1 cellular context compared by ENCODE assay signal in the genomic region with DNA sequence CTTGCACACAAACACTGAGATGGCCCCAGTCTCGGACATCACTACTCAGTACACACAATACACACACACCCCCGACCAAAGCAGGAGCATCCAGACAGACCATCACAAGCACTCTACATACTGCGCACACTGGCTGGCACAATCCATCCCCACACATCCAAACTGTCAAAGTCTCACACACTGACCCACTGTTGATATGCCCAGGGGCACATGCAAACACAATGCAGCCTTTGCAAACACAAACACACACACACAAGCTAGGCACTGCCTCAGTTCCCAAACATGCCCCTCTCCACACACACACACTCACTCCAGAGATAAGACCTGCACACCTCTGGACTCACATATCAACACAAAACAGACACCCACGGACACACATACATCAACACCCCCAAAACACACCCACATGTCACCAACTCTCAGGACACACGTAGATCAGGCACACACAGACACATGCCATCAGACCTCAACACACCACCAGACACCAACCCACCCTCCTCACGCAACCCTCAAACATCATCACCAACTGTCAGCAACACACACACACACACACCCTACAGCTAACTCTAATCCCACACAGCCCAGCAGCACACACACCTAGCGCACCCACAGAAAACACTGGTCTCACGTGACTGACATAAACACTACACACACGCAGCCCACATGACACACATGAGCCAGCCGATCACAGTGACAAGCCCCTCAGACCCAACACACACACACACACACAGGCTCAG.
TF ChIP-seq lines count a peak whose summit lies in the region.

No MANE protein-coding gene starts in this region.

TF ChIP-seq in HepG2, 621 proteins besides CTCF, POLR2A, EP300 and RAD21 (continued from another document and continues in another):
- TF ChIP-seq, protein P1, sequence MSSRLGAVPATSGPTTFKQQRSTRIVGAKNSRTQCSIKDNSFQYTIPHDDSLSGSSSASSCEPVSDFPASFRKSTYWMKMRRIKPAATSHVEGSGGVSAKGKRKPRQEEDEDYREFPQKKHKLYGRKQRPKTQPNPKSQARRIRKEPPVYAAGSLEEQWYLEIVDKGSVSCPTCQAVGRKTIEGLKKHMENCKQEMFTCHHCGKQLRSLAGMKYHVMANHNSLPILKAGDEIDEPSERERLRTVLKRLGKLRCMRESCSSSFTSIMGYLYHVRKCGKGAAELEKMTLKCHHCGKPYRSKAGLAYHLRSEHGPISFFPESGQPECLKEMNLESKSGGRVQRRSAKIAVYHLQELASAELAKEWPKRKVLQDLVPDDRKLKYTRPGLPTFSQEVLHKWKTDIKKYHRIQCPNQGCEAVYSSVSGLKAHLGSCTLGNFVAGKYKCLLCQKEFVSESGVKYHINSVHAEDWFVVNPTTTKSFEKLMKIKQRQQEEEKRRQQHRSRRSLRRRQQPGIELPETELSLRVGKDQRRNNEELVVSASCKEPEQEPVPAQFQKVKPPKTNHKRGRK (CRISPR knock-in tag; IDR thresholded peaks at IDR 0.05), result no peak
- no peak for TF ChIP-seq ZNF24 (IDR thresholded peaks at IDR 0.05)
- no peak for TF ChIP-seq FOXM1 (CRISPR knock-in tag; IDR thresholded peaks at IDR 0.05)
- no peak for TF ChIP-seq KDM3A (CRISPR knock-in tag; IDR thresholded peaks at IDR 0.05; ENCODE audit: low read depth)
- TF ChIP-seq ZNF329 (CRISPR knock-in tag; IDR thresholded peaks at IDR 0.05; ENCODE audit: low read depth), result no peak
- TF ChIP-seq ZMYM4 (CRISPR knock-in tag; IDR thresholded peaks at IDR 0.05), result no peak
- peak; percentile 53; the same call in 1 of the 2 replicates for TF ChIP-seq RAD51 (IDR thresholded peaks at IDR 0.05; ENCODE audit: borderline replicate concordance)
- TF ChIP-seq, protein P2, sequence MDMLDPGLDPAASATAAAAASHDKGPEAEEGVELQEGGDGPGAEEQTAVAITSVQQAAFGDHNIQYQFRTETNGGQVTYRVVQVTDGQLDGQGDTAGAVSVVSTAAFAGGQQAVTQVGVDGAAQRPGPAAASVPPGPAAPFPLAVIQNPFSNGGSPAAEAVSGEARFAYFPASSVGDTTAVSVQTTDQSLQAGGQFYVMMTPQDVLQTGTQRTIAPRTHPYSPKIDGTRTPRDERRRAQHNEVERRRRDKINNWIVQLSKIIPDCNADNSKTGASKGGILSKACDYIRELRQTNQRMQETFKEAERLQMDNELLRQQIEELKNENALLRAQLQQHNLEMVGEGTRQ (IDR thresholded peaks at IDR 0.05; ENCODE audit: low read depth, low read length), result peak; percentile 41
- TF ChIP-seq, protein P2 (CRISPR knock-in tag; IDR thresholded peaks at IDR 0.05; ENCODE audit: borderline replicate concordance), result no peak
- TF ChIP-seq ZFP90 (CRISPR knock-in tag; IDR thresholded peaks at IDR 0.05; ENCODE audit: borderline replicate concordance), result no peak
- TF ChIP-seq, protein P3, sequence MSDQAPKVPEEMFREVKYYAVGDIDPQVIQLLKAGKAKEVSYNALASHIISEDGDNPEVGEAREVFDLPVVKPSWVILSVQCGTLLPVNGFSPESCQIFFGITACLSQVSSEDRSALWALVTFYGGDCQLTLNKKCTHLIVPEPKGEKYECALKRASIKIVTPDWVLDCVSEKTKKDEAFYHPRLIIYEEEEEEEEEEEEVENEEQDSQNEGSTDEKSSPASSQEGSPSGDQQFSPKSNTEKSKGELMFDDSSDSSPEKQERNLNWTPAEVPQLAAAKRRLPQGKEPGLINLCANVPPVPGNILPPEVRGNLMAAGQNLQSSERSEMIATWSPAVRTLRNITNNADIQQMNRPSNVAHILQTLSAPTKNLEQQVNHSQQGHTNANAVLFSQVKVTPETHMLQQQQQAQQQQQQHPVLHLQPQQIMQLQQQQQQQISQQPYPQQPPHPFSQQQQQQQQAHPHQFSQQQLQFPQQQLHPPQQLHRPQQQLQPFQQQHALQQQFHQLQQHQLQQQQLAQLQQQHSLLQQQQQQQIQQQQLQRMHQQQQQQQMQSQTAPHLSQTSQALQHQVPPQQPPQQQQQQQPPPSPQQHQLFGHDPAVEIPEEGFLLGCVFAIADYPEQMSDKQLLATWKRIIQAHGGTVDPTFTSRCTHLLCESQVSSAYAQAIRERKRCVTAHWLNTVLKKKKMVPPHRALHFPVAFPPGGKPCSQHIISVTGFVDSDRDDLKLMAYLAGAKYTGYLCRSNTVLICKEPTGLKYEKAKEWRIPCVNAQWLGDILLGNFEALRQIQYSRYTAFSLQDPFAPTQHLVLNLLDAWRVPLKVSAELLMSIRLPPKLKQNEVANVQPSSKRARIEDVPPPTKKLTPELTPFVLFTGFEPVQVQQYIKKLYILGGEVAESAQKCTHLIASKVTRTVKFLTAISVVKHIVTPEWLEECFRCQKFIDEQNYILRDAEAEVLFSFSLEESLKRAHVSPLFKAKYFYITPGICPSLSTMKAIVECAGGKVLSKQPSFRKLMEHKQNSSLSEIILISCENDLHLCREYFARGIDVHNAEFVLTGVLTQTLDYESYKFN (CRISPR knock-in tag; conservative IDR thresholded peaks at IDR 0.05), result no peak
- TF ChIP-seq, protein P4, sequence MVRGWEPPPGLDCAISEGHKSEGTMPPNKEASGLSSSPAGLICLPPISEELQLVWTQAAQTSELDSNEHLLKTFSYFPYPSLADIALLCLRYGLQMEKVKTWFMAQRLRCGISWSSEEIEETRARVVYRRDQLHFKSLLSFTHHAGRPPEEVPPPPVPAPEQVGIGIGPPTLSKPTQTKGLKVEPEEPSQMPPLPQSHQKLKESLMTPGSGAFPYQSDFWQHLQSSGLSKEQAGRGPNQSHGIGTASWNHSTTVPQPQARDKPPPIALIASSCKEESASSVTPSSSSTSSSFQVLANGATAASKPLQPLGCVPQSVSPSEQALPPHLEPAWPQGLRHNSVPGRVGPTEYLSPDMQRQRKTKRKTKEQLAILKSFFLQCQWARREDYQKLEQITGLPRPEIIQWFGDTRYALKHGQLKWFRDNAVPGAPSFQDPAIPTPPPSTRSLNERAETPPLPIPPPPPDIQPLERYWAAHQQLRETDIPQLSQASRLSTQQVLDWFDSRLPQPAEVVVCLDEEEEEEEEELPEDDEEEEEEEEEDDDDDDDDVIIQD (CRISPR knock-in tag; IDR thresholded peaks at IDR 0.05; ENCODE audit: low read depth), result no peak
- no peak for TF ChIP-seq ZNF468 (CRISPR knock-in tag; IDR thresholded peaks at IDR 0.05)
- TF ChIP-seq, protein P5, sequence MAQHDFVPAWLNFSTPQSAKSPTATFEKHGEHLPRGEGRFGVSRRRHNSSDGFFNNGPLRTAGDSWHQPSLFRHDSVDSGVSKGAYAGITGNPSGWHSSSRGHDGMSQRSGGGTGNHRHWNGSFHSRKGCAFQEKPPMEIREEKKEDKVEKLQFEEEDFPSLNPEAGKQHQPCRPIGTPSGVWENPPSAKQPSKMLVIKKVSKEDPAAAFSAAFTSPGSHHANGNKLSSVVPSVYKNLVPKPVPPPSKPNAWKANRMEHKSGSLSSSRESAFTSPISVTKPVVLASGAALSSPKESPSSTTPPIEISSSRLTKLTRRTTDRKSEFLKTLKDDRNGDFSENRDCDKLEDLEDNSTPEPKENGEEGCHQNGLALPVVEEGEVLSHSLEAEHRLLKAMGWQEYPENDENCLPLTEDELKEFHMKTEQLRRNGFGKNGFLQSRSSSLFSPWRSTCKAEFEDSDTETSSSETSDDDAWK (CRISPR knock-in tag; IDR thresholded peaks at IDR 0.05), result no peak
- no peak for TF ChIP-seq NCOA5 (CRISPR knock-in tag; IDR thresholded peaks at IDR 0.05)
- no peak for TF ChIP-seq MIER3 (CRISPR knock-in tag; IDR thresholded peaks at IDR 0.05; ENCODE audit: borderline replicate concordance)
- TF ChIP-seq ZNF546 (CRISPR knock-in tag; conservative IDR thresholded peaks at IDR 0.05), result no peak
- 0 out of 2 replicates have a peak, but pooled peaks have one; percentile 3 for TF ChIP-seq ZNF501 (CRISPR knock-in tag; IDR thresholded peaks at IDR 0.05)
- no peak for TF ChIP-seq CCAR2 (optimal IDR thresholded peaks at IDR 0.05; ENCODE audit: low read depth, low read length)
- TF ChIP-seq ZZZ3 (CRISPR knock-in tag; IDR thresholded peaks at IDR 0.05; ENCODE audit: borderline replicate concordance), result no peak
- no peak for TF ChIP-seq ZNF235 (CRISPR knock-in tag; IDR thresholded peaks at IDR 0.05; ENCODE audit: borderline replicate concordance)
- TF ChIP-seq SPEN (CRISPR knock-in tag; IDR thresholded peaks at IDR 0.05; ENCODE audit: low read depth), result no peak
- peak; percentile 25; the same call in 1 of the 2 replicates for TF ChIP-seq SIN3A (IDR thresholded peaks at IDR 0.05; ENCODE audit: borderline replicate concordance, low read depth, low read length)
- TF ChIP-seq ZNF382 (CRISPR knock-in tag; IDR thresholded peaks at IDR 0.05; ENCODE audit: borderline replicate concordance), result no peak
- TF ChIP-seq, protein P6, sequence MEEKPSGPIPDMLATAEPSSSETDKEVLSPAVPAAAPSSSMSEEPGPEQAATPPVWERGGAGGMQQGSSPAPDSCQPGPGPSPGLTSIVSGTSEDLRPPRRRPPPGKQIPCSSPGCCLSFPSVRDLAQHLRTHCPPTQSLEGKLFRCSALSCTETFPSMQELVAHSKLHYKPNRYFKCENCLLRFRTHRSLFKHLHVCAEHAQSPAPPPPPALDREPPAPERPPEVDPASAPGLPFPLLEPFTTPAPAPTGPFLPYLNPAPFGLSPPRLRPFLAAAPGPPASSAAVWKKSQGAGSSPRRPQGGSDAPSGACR (CRISPR knock-in tag; IDR thresholded peaks at IDR 0.05), result no peak
- TF ChIP-seq, protein P7, sequence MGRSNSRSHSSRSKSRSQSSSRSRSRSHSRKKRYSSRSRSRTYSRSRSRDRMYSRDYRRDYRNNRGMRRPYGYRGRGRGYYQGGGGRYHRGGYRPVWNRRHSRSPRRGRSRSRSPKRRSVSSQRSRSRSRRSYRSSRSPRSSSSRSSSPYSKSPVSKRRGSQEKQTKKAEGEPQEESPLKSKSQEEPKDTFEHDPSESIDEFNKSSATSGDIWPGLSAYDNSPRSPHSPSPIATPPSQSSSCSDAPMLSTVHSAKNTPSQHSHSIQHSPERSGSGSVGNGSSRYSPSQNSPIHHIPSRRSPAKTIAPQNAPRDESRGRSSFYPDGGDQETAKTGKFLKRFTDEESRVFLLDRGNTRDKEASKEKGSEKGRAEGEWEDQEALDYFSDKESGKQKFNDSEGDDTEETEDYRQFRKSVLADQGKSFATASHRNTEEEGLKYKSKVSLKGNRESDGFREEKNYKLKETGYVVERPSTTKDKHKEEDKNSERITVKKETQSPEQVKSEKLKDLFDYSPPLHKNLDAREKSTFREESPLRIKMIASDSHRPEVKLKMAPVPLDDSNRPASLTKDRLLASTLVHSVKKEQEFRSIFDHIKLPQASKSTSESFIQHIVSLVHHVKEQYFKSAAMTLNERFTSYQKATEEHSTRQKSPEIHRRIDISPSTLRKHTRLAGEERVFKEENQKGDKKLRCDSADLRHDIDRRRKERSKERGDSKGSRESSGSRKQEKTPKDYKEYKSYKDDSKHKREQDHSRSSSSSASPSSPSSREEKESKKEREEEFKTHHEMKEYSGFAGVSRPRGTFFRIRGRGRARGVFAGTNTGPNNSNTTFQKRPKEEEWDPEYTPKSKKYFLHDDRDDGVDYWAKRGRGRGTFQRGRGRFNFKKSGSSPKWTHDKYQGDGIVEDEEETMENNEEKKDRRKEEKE (IDR thresholded peaks at IDR 0.05), result no peak
- TF ChIP-seq ISL2 (CRISPR knock-in tag; IDR thresholded peaks at IDR 0.05), result no peak
- TF ChIP-seq, protein P8, sequence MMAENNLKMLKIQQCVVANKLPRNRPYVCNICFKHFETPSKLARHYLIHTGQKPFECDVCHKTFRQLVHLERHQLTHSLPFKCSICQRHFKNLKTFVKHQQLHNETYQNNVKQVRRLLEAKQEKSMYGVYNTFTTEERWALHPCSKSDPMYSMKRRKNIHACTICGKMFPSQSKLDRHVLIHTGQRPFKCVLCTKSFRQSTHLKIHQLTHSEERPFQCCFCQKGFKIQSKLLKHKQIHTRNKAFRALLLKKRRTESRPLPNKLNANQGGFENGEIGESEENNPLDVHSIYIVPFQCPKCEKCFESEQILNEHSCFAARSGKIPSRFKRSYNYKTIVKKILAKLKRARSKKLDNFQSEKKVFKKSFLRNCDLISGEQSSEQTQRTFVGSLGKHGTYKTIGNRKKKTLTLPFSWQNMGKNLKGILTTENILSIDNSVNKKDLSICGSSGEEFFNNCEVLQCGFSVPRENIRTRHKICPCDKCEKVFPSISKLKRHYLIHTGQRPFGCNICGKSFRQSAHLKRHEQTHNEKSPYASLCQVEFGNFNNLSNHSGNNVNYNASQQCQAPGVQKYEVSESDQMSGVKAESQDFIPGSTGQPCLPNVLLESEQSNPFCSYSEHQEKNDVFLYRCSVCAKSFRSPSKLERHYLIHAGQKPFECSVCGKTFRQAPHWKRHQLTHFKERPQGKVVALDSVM (CRISPR knock-in tag; IDR thresholded peaks at IDR 0.05), result no peak
- no peak for TF ChIP-seq SETDB1 (CRISPR knock-in tag; IDR thresholded peaks at IDR 0.05; ENCODE audit: borderline replicate concordance)
- TF ChIP-seq EZH2 (conservative IDR thresholded peaks at IDR 0.05; ENCODE audit: low read depth, low read length), result no peak
- TF ChIP-seq, protein P9, sequence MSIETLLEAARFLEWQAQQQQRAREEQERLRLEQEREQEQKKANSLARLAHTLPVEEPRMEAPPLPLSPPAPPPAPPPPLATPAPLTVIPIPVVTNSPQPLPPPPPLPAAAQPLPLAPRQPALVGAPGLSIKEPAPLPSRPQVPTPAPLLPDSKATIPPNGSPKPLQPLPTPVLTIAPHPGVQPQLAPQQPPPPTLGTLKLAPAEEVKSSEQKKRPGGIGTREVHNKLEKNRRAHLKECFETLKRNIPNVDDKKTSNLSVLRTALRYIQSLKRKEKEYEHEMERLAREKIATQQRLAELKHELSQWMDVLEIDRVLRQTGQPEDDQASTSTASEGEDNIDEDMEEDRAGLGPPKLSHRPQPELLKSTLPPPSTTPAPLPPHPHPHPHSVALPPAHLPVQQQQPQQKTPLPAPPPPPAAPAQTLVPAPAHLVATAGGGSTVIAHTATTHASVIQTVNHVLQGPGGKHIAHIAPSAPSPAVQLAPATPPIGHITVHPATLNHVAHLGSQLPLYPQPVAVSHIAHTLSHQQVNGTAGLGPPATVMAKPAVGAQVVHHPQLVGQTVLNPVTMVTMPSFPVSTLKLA (IDR thresholded peaks at IDR 0.05), result peak; percentile 38
- no peak for TF ChIP-seq ELF4 (CRISPR knock-in tag; IDR thresholded peaks at IDR 0.05; ENCODE audit: borderline replicate concordance)
- TF ChIP-seq, protein P10, sequence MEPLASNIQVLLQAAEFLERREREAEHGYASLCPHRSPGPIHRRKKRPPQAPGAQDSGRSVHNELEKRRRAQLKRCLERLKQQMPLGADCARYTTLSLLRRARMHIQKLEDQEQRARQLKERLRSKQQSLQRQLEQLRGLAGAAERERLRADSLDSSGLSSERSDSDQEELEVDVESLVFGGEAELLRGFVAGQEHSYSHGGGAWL (CRISPR knock-in tag; IDR thresholded peaks at IDR 0.05), result no peak
- no peak for TF ChIP-seq ZNF737 (CRISPR knock-in tag; IDR thresholded peaks at IDR 0.05; ENCODE audit: borderline replicate concordance)
- TF ChIP-seq, protein P11, sequence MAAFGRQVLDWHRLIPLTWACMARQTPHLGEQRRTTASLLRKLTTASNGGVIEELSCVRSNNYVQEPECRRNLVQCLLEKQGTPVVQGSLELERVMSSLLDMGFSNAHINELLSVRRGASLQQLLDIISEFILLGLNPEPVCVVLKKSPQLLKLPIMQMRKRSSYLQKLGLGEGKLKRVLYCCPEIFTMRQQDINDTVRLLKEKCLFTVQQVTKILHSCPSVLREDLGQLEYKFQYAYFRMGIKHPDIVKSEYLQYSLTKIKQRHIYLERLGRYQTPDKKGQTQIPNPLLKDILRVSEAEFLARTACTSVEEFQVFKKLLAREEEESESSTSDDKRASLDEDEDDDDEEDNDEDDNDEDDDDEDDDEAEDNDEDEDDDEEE (CRISPR knock-in tag; IDR thresholded peaks at IDR 0.05), result 0 out of 2 replicates have a peak, but pooled peaks have one; percentile 40
